Comparison of ENCODE assay signal across 25 cellular contexts in genomic region chr11:132084433-132084832, GRCh38.
"Had no signal": no experiment of that assay in that cellular context is flagged by ENCODE, and none has a peak within 500 bp of the region (broad histone marks: within the 10 kb centered on the region; RNA-seq: fewer than 3 reads in every experiment).

No MANE protein-coding gene starts in this region.

- H3K27ac Mint-ChIP-seq: dendritic cell treated with granulocyte-macrophage colony-stimulating factor and Interleukin-4, amounts not matched to agents 40 ng/mL and 50 ng/mL, for 4 days; effector memory CD8-positive, alpha-beta T cell; endodermal cell had no signal

- H3K27me3 Mint-ChIP-seq: dendritic cell treated with granulocyte-macrophage colony-stimulating factor and Interleukin-4, amounts not matched to agents 40 ng/mL and 50 ng/mL, for 4 days; effector memory CD8-positive, alpha-beta T cell had no signal

- H3K79me2 ChIP-seq: hepatocyte had no signal

- H3K4me1 Mint-ChIP-seq: endodermal cell had no signal

- H3K9me3 ChIP-seq: colonic mucosa had no signal

- ATAC-seq: effector memory CD8-positive, alpha-beta T cell; esophagus mucosa; foreskin keratinocyte; gastrocnemius medialis; gastroesophageal sphincter; heart left ventricle; heart right ventricle had no signal

- H3K4me1 ChIP-seq: colonic mucosa, esophagus squamous epithelium, gastrocnemius medialis, gastroesophageal sphincter, heart left ventricle, heart right ventricle had no signal

- H3K4me3 ChIP-seq: colonic mucosa, coronary artery, dorsolateral prefrontal cortex, esophagus squamous epithelium, gastroesophageal sphincter, heart left ventricle, heart right ventricle, hepatocyte had no signal

- H3K27ac ChIP-seq: colonic mucosa, coronary artery, dorsolateral prefrontal cortex, epithelial cell of prostate, esophagus squamous epithelium, foreskin keratinocyte, gastrocnemius medialis, gastroesophageal sphincter, heart left ventricle, heart right ventricle, hepatocyte had no signal

- H3K4me3 Mint-ChIP-seq: dendritic cell treated with granulocyte-macrophage colony-stimulating factor and Interleukin-4, amounts not matched to agents 40 ng/mL and 50 ng/mL, for 4 days; effector memory CD8-positive, alpha-beta T cell; endodermal cell had no signal

- H3K4me2 ChIP-seq: hepatocyte had no signal

- H3K9me3 Mint-ChIP-seq: effector memory CD8-positive, alpha-beta T cell had no signal

- DNase-seq: colonic mucosa; cortex of kidney; dermis blood vessel endothelial cell; dorsolateral prefrontal cortex; effector CD4-positive, alpha-beta T cell; effector CD8-positive, alpha-beta T cell; effector memory CD4-positive, alpha-beta T cell; effector memory CD8-positive, alpha-beta T cell; endodermal cell; erythroblast; esophagus squamous epithelium; foreskin fibroblast; foreskin keratinocyte; foreskin melanocyte; gastrocnemius medialis; glutamatergic neuron; head of caudate nucleus; heart left ventricle; heart right ventricle had no signal

- H3K36me3 ChIP-seq: colonic mucosa, esophagus squamous epithelium, gastrocnemius medialis, gastroesophageal sphincter, heart left ventricle, heart right ventricle had no signal

- H3K27me3 ChIP-seq: colonic mucosa, dorsolateral prefrontal cortex, foreskin keratinocyte, gastrocnemius medialis, gastroesophageal sphincter, heart left ventricle, heart right ventricle, hepatocyte had no signal

- H2AFZ ChIP-seq: hepatocyte had no signal
